8 cellular contexts compared by ENCODE assay signal in the genomic region with DNA sequence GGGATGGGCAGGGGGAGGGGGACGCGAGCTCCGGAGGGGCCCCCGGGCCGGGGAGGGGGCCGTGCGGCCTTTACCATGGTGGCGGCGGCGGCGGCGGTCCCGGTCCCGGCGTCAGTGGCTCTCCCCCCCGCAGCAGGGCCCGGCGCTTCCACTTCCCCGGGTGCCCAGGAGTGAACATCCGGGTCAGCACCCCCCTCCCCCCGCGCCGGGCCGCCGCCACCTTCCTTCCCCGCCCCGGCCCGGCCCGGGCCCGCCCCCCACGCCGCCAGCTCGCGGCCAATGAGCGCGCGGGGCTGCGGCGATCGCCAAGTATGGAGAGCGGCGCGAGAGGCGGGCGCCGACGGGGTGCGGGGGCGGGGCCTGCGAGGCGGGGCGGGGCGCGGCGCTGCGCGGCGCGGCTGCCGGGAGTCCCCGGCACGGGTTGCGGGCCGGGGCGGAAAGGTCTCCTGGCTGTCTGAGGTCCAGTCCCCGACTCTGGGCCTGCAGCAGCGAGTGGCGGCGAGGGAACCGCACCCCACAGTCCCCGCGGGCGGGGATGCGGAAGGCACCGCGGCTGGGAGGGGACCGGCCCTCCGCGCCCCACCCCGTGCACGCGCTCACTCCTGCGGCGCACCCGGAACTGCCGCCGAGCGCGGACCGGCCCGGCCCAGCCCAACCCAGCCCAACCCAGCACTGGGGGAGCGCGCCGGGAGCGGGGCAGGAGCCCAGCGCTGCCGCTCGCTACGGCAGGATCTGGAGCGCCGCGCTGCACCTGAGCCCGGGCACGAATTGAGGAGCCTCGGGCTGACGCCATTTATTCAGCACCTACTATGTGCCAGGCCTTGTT. TPM values are rescaled to one million over a fixed set of nuclear protein-coding genes. Genes with fewer than 3 reads are reported as not detected.
DNase-seq lines count a peak whose midpoint lies in the region; ATAC-seq, FAIRE-seq and TF ChIP-seq lines count a peak whose summit lies in the region.

A gene (minus strand): TSS at position 178 of the 826 bp plus-strand sequence. CDS start 101 bp downstream, at position 77.

- TF ChIP-seq CTCF in GM10248 (IDR thresholded peaks at IDR 0.05; ENCODE audit: control extremely low read depth, extremely low read depth, low read depth, missing control alignments) (no peak), HFFc6 (IDR thresholded peaks at IDR 0.05) (no peak), pancreas (IDR thresholded peaks at IDR 0.05) (no peak)

- H3K4me3 ChIP-seq in pancreas: peak within 1 kb of the TSS; percentile 70 to 100 (median 88)
- H3K4me3 ChIP-seq in thymus (ENCODE audit: low read length): peak within 1 kb of the TSS; percentile 99

- H3K27me3 ChIP-seq in pancreas: no peaks in the 10 kb centered on the region
- no peaks in the 10 kb centered on the region for H3K27me3 ChIP-seq in thymus (ENCODE audit: control insufficient read depth, insufficient read depth)

- CTCF ChIA-PET in GM10248 (lab: Yijun Ruan, JAX): interaction anchor here (1.2 kb wide), 1 partner anchor 11 kb away, joined by 4 read pairs; no protein-coding TSS in a partner anchor

- H3K27me3 Mint-ChIP-seq in HFFc6 (ENCODE audit: insufficient read depth): peaks cover 1% of the 10 kb centered on the region
- H3K27me3 Mint-ChIP-seq in activated naive CD8-positive, alpha-beta T cell treated with anti-CD3 and anti-CD28 coated beads, Interleukin-2, amount 10 ng/mL, durations not matched to agents 7 days and 5 days: no peaks in the 10 kb centered on the region

- H3K4me3 Mint-ChIP-seq in HFFc6: peak within 1 kb of the TSS; percentile 97
- H3K4me3 Mint-ChIP-seq in activated naive CD8-positive, alpha-beta T cell treated with anti-CD3 and anti-CD28 coated beads, Interleukin-2, amount 10 ng/mL, durations not matched to agents 7 days and 5 days: peak within 1 kb of the TSS; percentile 95

- WGBS in pancreas, 2 donors: 0% methylated on average over 55 to 106 of the region's 106 CpGs
- under 1% methylated on average over 105 of the region's 106 CpGs for WGBS in thymus

- H3K4me1 ChIP-seq in pancreas (peaks cover 0 to 24% (median 13%) of the 10 kb centered on the region in 3 donors), thymus (ENCODE audit: control insufficient read depth, insufficient read depth, low read length) (peaks cover 35% of the 10 kb centered on the region)

- H3K9me3 Mint-ChIP-seq in HFFc6: no peaks in the 10 kb centered on the region
- no peaks in the 10 kb centered on the region for H3K9me3 Mint-ChIP-seq in activated naive CD8-positive, alpha-beta T cell treated with anti-CD3 and anti-CD28 coated beads, Interleukin-2, amount 10 ng/mL, durations not matched to agents 7 days and 5 days

- H3K9me3 ChIP-seq in pancreas (no peaks in the 10 kb centered on the region), thymus (ENCODE audit: control insufficient read depth) (no peaks in the 10 kb centered on the region)

- POLR2A ChIA-PET in GM10248 (lab: Yijun Ruan, JAX): interaction anchor here (0.6 to 0.7 kb wide), 2 partner anchors 127 to 1245 kb away, joined by 3 to 5 read pairs; no protein-coding TSS in a partner anchor
- POLR2A ChIA-PET in activated naive CD8-positive, alpha-beta T cell treated with anti-CD3 and anti-CD28 coated beads, Interleukin-2, amount 10 ng/mL, durations not matched to agents 7 days and 5 days (lab: Charles Lee): interaction anchor here (0.6 to 4.5 kb wide), 18 partner anchors 8 to 160 kb away, joined by 3 to 33 read pairs (median 6); a partner anchor contains a TSS

- intact Hi-C loops in head of caudate nucleus (cut with DNase I): loop anchor here (10.0 kb wide), 2 partner anchors 91 to 109 kb away; a partner anchor contains a TSS
- intact Hi-C loops in pancreas (cut with DNase I): loop anchor here in 1 of 3 donors (10.0 kb wide), 1 partner anchor 169 kb away; no protein-coding TSS in a partner anchor

- no peak for FAIRE-seq in pancreas (lab: Jason Lieb, UNC)

- H3K27ac ChIP-seq in pancreas: peak within 1 kb of the TSS; percentile 80 to 95 (median 87)
- H3K27ac ChIP-seq in thymus (ENCODE audit: low read depth): peak within 1 kb of the TSS; percentile 98

- peak; percentile 97 for DNase-seq in GM10248 (ENCODE audit: extremely low spot score)
- peak; percentile 75 for DNase-seq in HFFc6
- peak; percentile 90 for DNase-seq in NAMALWA (ENCODE audit: low spot score)
- peak; percentile 39 to 75 for DNase-seq in SW 1271 (lab: John Stamatoyannopoulos, UW)
- peak; percentile 96 for DNase-seq in activated naive CD8-positive, alpha-beta T cell treated with anti-CD3 and anti-CD28 coated beads, Interleukin-2, amount 10 ng/mL, durations not matched to agents 7 days and 5 days
- DNase-seq in head of caudate nucleus: peak; percentile 80 to 98 (median 96)
- peak; percentile 94 to 98 (median 96) for DNase-seq in pancreas

- no peaks in the 10 kb centered on the region for H3K36me3 ChIP-seq in pancreas
- H3K36me3 ChIP-seq in thymus (ENCODE audit: control insufficient read depth, insufficient read depth): peaks cover 15% of the 10 kb centered on the region

- peak; percentile 89 for ATAC-seq in activated naive CD8-positive, alpha-beta T cell treated with anti-CD3 and anti-CD28 coated beads, Interleukin-2, amount 10 ng/mL, durations not matched to agents 7 days and 5 days (ENCODE audit: low read depth)
- ATAC-seq in pancreas: peak; percentile 90 to 94 (median 91)

- peaks cover 59% of the 10 kb centered on the region for H3K4me1 Mint-ChIP-seq in HFFc6 (ENCODE audit: low read depth)
- peaks cover 50% of the 10 kb centered on the region for H3K4me1 Mint-ChIP-seq in activated naive CD8-positive, alpha-beta T cell treated with anti-CD3 and anti-CD28 coated beads, Interleukin-2, amount 10 ng/mL, durations not matched to agents 7 days and 5 days

- peak within 1 kb of the TSS; percentile 88 for H3K27ac Mint-ChIP-seq in HFFc6
- peak within 1 kb of the TSS; percentile 95 for H3K27ac Mint-ChIP-seq in activated naive CD8-positive, alpha-beta T cell treated with anti-CD3 and anti-CD28 coated beads, Interleukin-2, amount 10 ng/mL, durations not matched to agents 7 days and 5 days

- peaks cover 21% of the 10 kb centered on the region for H3K36me3 Mint-ChIP-seq in HFFc6 (ENCODE audit: low read depth)
- H3K36me3 Mint-ChIP-seq in activated naive CD8-positive, alpha-beta T cell treated with anti-CD3 and anti-CD28 coated beads, Interleukin-2, amount 10 ng/mL, durations not matched to agents 7 days and 5 days: peaks cover 15% of the 10 kb centered on the region

RNA-seq across cellular contexts. Expression of the gene that starts here (rescaled TPM):
- total RNA-seq in HFFc6 (2021; fragmentation: NEBNext Ultra II Directional; extraction: Animal tissue kit (Norgen Biotek cat#: 25700)): 100 to 1,000 TPM; 565 to 646 (median 603) TPM
- total RNA-seq in activated naive CD8-positive, alpha-beta T cell treated with anti-CD3 and anti-CD28 coated beads, Interleukin-2, amount 10 ng/mL, durations not matched to agents 7 days and 5 days: 100 to 1,000 TPM; 395 to 412 TPM
- total RNA-seq in pancreas: 100 to 1,000 TPM in 2 of 6 donors, 10 to 100 TPM in 4; 43.2 to 124 (median 69.3) TPM
- polyA plus RNA-seq in pancreas (100 to 1,000 TPM in 1 of 2 donors, 10 to 100 TPM in 1; 71.8 to 116 TPM), thymus (255 TPM)

Comparison
In these comparisons a context has a peak if more than half of its experiments do, and no peak if none do; other contexts are left out.
1. Peak in every context shown above with its lines: DNase-seq, ATAC-seq, H3K4me3 ChIP-seq and H3K27ac ChIP-seq.